Comparison of ENCODE assay signal across 2 cellular contexts in the genomic region with DNA sequence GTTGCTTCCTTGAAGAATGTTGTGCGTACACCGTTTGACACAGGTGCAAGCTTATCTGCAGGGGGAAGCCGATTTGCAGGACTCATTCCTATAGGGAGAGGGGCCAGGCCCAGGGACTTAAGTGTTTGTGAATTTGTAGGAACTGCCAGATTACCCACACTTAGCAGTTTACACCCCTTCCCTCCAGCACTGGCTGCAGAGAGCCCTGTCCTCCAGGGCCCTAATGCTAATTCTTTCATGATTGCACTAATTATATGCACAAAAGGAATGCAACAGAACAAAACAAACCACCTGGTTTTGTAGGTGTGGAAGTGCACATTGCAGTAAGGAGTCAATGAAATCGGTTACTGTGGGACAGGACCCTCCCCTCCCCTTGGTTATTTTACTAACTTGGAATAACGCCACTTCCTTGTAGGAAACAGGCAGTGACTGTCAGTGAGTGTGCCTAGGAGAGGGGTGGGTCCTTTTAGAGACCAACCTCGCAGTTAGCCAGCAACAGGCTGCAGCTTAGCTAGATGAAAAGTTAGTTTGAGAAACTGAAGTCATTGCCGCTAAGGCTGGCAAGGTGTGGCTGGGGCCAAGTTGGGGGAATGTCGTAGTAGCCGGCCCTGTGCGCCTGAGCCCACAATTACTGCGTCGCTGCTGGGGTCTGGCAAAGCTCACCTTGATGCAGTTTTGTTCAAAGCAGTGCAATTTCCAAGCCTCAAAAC.
TF ChIP-seq lines count a peak whose summit lies in the region.

No MANE protein-coding gene starts in this region.

TF ChIP-seq in A549, 52 proteins besides CTCF, POLR2A, EP300 and RAD21 (continued from another document):
- TF ChIP-seq, protein P1, sequence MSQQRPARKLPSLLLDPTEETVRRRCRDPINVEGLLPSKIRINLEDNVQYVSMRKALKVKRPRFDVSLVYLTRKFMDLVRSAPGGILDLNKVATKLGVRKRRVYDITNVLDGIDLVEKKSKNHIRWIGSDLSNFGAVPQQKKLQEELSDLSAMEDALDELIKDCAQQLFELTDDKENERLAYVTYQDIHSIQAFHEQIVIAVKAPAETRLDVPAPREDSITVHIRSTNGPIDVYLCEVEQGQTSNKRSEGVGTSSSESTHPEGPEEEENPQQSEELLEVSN (IDR thresholded peaks at IDR 0.05; ENCODE audit: borderline replicate concordance, low read depth) = no peak
- TF ChIP-seq, protein P2, sequence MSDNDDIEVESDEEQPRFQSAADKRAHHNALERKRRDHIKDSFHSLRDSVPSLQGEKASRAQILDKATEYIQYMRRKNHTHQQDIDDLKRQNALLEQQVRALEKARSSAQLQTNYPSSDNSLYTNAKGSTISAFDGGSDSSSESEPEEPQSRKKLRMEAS (IDR thresholded peaks at IDR 0.05) = no peak
- no peak for TF ChIP-seq HEYL (CRISPR knock-in tag; IDR thresholded peaks at IDR 0.05)
- TF ChIP-seq CHD4 (IDR thresholded peaks at IDR 0.05; ENCODE audit: borderline replicate concordance) = no peak
- no peak for TF ChIP-seq JUNB (IDR thresholded peaks at IDR 0.05)
- TF ChIP-seq CBX8 (IDR thresholded peaks at IDR 0.05) = no peak
- TF ChIP-seq ESRRA (IDR thresholded peaks at IDR 0.05; ENCODE audit: borderline replicate concordance, low read length) = no peak
- TF ChIP-seq SMC3 (IDR thresholded peaks at IDR 0.05) = no peak
- TF ChIP-seq MAZ (IDR thresholded peaks at IDR 0.05; ENCODE audit: borderline replicate concordance, low read depth, low read length) = no peak
- no peak for TF ChIP-seq BHLHE40 (IDR thresholded peaks at IDR 0.05; ENCODE audit: low read depth, low read length)
- no peak for TF ChIP-seq TFCP2L1 (CRISPR knock-in tag; IDR thresholded peaks at IDR 0.05)
- no peak for TF ChIP-seq ZSCAN20 (CRISPR knock-in tag; IDR thresholded peaks at IDR 0.05)

TF ChIP-seq in WTC11, 78 proteins besides CTCF, POLR2A, EP300 and RAD21 (continued from another document):
- TF ChIP-seq, protein P2 (CRISPR knock-in tag; IDR thresholded peaks at IDR 0.05) = no peak
- TF ChIP-seq GTF2I (CRISPR knock-in tag; conservative IDR thresholded peaks at IDR 0.05) (no peak), SMAD3 (CRISPR knock-in tag; IDR thresholded peaks at IDR 0.05; ENCODE audit: borderline replicate concordance) (no peak), ATF1 (CRISPR knock-in tag; IDR thresholded peaks at IDR 0.05) (no peak)
- TF ChIP-seq, protein P3, sequence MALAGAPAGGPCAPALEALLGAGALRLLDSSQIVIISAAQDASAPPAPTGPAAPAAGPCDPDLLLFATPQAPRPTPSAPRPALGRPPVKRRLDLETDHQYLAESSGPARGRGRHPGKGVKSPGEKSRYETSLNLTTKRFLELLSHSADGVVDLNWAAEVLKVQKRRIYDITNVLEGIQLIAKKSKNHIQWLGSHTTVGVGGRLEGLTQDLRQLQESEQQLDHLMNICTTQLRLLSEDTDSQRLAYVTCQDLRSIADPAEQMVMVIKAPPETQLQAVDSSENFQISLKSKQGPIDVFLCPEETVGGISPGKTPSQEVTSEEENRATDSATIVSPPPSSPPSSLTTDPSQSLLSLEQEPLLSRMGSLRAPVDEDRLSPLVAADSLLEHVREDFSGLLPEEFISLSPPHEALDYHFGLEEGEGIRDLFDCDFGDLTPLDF (CRISPR knock-in tag; IDR thresholded peaks at IDR 0.05) = no peak
- TF ChIP-seq, protein P4, sequence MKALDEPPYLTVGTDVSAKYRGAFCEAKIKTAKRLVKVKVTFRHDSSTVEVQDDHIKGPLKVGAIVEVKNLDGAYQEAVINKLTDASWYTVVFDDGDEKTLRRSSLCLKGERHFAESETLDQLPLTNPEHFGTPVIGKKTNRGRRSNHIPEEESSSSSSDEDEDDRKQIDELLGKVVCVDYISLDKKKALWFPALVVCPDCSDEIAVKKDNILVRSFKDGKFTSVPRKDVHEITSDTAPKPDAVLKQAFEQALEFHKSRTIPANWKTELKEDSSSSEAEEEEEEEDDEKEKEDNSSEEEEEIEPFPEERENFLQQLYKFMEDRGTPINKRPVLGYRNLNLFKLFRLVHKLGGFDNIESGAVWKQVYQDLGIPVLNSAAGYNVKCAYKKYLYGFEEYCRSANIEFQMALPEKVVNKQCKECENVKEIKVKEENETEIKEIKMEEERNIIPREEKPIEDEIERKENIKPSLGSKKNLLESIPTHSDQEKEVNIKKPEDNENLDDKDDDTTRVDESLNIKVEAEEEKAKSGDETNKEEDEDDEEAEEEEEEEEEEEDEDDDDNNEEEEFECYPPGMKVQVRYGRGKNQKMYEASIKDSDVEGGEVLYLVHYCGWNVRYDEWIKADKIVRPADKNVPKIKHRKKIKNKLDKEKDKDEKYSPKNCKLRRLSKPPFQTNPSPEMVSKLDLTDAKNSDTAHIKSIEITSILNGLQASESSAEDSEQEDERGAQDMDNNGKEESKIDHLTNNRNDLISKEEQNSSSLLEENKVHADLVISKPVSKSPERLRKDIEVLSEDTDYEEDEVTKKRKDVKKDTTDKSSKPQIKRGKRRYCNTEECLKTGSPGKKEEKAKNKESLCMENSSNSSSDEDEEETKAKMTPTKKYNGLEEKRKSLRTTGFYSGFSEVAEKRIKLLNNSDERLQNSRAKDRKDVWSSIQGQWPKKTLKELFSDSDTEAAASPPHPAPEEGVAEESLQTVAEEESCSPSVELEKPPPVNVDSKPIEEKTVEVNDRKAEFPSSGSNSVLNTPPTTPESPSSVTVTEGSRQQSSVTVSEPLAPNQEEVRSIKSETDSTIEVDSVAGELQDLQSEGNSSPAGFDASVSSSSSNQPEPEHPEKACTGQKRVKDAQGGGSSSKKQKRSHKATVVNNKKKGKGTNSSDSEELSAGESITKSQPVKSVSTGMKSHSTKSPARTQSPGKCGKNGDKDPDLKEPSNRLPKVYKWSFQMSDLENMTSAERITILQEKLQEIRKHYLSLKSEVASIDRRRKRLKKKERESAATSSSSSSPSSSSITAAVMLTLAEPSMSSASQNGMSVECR (CRISPR knock-in tag; IDR thresholded peaks at IDR 0.05; ENCODE audit: borderline replicate concordance) = no peak
- TF ChIP-seq, protein P5, sequence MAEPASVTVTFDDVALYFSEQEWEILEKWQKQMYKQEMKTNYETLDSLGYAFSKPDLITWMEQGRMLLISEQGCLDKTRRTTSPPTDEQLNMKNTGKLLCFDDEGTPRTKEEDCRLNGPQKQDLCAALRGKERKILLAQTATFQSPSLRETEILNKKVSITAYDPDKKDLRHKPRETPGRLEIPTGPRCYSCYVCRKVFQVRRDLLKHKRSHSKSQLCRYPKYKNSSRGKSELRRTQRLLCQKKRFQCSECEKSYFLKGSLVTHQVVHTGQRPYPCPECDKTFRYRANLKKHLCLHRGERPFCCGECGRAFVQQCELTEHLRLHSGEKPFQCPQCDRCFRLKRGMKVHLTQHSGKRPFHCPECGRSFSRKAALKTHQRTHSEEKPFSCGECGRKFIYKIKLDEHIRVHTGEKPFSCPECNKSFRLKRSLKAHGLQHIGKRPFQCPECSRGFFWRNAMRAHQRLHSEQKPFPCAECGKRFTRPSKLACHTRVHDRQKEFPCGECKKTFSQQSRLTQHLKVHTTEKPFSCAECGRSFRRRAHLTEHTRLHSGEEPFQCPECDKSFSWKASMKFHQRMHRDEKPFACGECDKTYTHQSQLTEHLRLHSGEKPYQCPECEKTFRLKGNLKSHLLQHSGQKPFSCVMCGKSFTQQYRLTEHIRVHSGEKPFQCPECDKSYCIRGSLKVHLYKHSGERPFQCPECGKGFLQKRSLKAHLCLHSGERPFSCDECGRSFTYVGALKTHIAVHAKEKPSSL (CRISPR knock-in tag; conservative IDR thresholded peaks at IDR 0.05) = no peak
TF ChIP-seq in WTC11: peak in this region for 0.
